In the genomic region with DNA sequence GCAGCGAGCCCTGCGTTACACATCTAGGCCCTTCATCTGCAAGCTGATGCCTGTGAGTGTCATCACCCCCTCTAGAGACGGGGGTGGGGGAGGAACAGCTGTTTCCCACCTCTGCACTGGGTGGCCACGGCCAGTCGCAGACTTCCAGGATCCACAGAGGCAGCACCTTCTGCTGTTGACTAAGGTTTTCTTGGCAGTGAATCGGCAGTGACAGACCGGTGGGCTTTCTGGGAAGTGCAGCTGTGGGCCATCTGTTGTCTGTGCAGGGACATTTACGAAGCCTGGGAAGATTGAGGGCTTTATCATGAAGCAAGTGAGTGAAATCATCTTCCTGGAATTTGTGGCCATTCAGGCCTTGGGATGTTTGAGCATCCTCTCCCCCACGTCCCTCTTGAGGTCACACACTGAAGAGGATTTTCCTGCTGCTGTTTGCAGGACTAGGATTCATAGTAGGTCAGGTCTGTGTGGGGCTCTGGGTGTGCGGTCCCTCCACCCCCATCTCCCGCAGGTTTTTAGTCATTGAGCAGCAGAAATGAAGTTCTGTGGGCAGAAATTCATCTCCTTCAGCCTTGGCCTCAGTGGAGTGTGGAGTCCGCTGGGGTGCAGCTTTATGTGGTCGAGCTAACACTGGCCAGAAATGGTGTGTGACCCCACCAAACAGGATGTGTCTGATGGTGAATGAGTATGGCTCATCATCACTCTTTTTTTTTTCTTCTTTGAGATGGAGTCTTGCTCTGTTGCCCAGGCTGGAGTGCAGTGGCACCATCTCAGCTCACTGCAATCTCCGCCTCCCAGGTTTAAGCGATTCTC, we compare ENCODE assay signal across 7 cellular contexts. TPM values are rescaled to one million over a fixed set of nuclear protein-coding genes. Genes with fewer than 3 reads are reported as not detected.
A peak's percentile ranks its signal among the peaks of the same experiment; 100 is the strongest.
DNase-seq lines count a peak whose midpoint lies in the region; ATAC-seq and TF ChIP-seq lines count a peak whose summit lies in the region.

No MANE protein-coding gene starts in this region.

- H3K36me3 ChIP-seq in OCI-LY7 (ENCODE audit: insufficient read depth, low read length) (peaks cover 41% of the 10 kb centered on the region), esophagus muscularis mucosa (peaks cover 0 to 29% (median 14%) of the 10 kb centered on the region in 4 donors), sigmoid colon (peaks cover 0 to 13% (median 9%) of the 10 kb centered on the region in 4 donors)

- no peak overlapping the region for H3K27ac ChIP-seq in OCI-LY7 (ENCODE audit: low read depth, low read length, poor library complexity, severe bottlenecking)
- peak overlapping the region in 2 of 4 donors; percentile 23 to 91 for H3K27ac ChIP-seq in esophagus muscularis mucosa (replicated peaks in 1 of 4)
- H3K27ac ChIP-seq in sigmoid colon: peak overlapping the region in 2 of 4 donors; percentile 52 to 58

- WGBS in esophagus muscularis mucosa: 39% methylated on average over 15 of the region's 15 CpGs
- WGBS in sigmoid colon, 2 donors: 77 to 78% methylated on average over 15 of the region's 15 CpGs

- H3K27me3 ChIP-seq in esophagus muscularis mucosa: no peaks in the 10 kb centered on the region
- no peaks in the 10 kb centered on the region for H3K27me3 ChIP-seq in sigmoid colon

- no peak for ATAC-seq in GM19328 (IDR thresholded peaks at IDR 0.05; ENCODE audit: unreplicated experiment)

- CTCF ChIA-PET in OCI-LY7 (lab: Charles Lee; ENCODE audit: unreplicated experiment): no interaction called here

- TF ChIP-seq CTCF in GM12873 (IDR thresholded peaks at IDR 0.05; ENCODE audit: insufficient read depth, low read depth, low read length, missing control alignments): peak; percentile 34
- peak; percentile 34; the same call in 1 of the 2 replicates for TF ChIP-seq CTCF in OCI-LY7 (conservative IDR thresholded peaks at IDR 0.05; ENCODE audit: low read length)
- TF ChIP-seq CTCF in esophagus muscularis mucosa (IDR thresholded peaks at IDR 0.05): no peak
- no peak for TF ChIP-seq CTCF in sigmoid colon (IDR thresholded peaks at IDR 0.05)

- intact Hi-C loops in OCI-LY7 (cut with micrococcal nuclease; ENCODE audit: unreplicated experiment) (no loop called here), esophagus muscularis mucosa (cut with DNase I) (no loop called here), sigmoid colon (cut with DNase I) (no loop called here)

- peak; percentile 66 for TF ChIP-seq EP300 in esophagus muscularis mucosa (IDR thresholded peaks at IDR 0.05)
- TF ChIP-seq EP300 in sigmoid colon (IDR thresholded peaks at IDR 0.05): no peak

- H3K79me2 ChIP-seq in OCI-LY7 (ENCODE audit: insufficient read depth, low read depth, low read length): peaks cover 46% of the 10 kb centered on the region

- BruUV-seq in OCI-LY7 (replicated peaks; lab: Mats Ljungman, UMichigan): no TSS peak

- H3K4me3 ChIP-seq in OCI-LY7 (ENCODE audit: low read depth, low read length, poor library complexity, severe bottlenecking) (no peak overlapping the region), esophagus muscularis mucosa (no peak overlapping the region), sigmoid colon (no peak overlapping the region)

- DNase-seq in OCI-LY7 (ENCODE audit: low spot score) (no peak), esophagus muscularis mucosa (ENCODE audit: extremely low spot score) (no peak), sigmoid colon (peak; percentile 83), NCI-H510A (lab: John Stamatoyannopoulos, UW) (no peak), NCI-H774 (lab: John Stamatoyannopoulos, UW) (no peak)

- H3K9me2 ChIP-seq in OCI-LY7 (ENCODE audit: insufficient read depth, low read length): no peaks in the 10 kb centered on the region

- peaks cover 36% of the 10 kb centered on the region for H3K4me1 ChIP-seq in OCI-LY7 (ENCODE audit: insufficient read depth, low read length, poor library complexity, severe bottlenecking)
- H3K4me1 ChIP-seq in esophagus muscularis mucosa: peaks cover 70 to 82% (median 75%) of the 10 kb centered on the region in 4 donors
- peaks cover 0 to 55% (median 44%) of the 10 kb centered on the region in 4 donors for H3K4me1 ChIP-seq in sigmoid colon

- no peak overlapping the region for H2AFZ ChIP-seq in OCI-LY7 (ENCODE audit: low read length)

- peaks cover 20% of the 10 kb centered on the region; the same call in 1 of the 2 replicates for H4K20me1 ChIP-seq in OCI-LY7 (ENCODE audit: insufficient read depth, low read length)

- POLR2A ChIA-PET in OCI-LY7 (lab: Charles Lee): interaction anchor here (0.7 kb wide), 1 partner anchor 11 kb away, joined by 3 read pairs; no protein-coding TSS in a partner anchor

- no peaks in the 10 kb centered on the region for H3K9me3 ChIP-seq in OCI-LY7 (ENCODE audit: low read length)
- H3K9me3 ChIP-seq in esophagus muscularis mucosa: no peaks in the 10 kb centered on the region
- no peaks in the 10 kb centered on the region for H3K9me3 ChIP-seq in sigmoid colon

- no peak overlapping the region for H3K4me2 ChIP-seq in OCI-LY7 (ENCODE audit: low read length)

- no peak for TF ChIP-seq POLR2A in esophagus muscularis mucosa (IDR thresholded peaks at IDR 0.05; ENCODE audit: low read depth)
- no peak for TF ChIP-seq POLR2A in sigmoid colon (IDR thresholded peaks at IDR 0.05)

RNA-seq across cellular contexts. Expression of a gene that starts 12.0 kb away (rescaled TPM):
- 59.6 and 67.3 TPM in 2 replicates for total RNA-seq in OCI-LY7 (2014; rRNA removed; shearing (Covaris generic))
- total RNA-seq in OCI-LY7 (2022): 61.3 and 68.2 TPM in 2 replicates
- 10 to 100 TPM; 30.7 to 45.9 (median 35.6) TPM for total RNA-seq in esophagus muscularis mucosa
- 10 to 100 TPM; 20.0 to 36.3 (median 29.0) TPM for total RNA-seq in sigmoid colon
- polyA plus RNA-seq in sigmoid colon: 10 to 100 TPM in 2 of 3 donors, 1 to 10 TPM in 1; 9.9 to 36.9 (median 16.8) TPM

RNA-seq across cellular contexts. Expression of a gene that starts 30.6 kb away (rescaled TPM):
- not detected in 2 replicates for total RNA-seq in OCI-LY7 (2014; rRNA removed; shearing (Covaris generic))
- total RNA-seq in OCI-LY7 (2022) (not detected in 2 replicates), esophagus muscularis mucosa (1,000 to 10,000 TPM in 1 of 4 donors, 10 to 100 TPM in 3; 12.5 to 1,139 (median 39.3) TPM), sigmoid colon (100 to 1,000 TPM in 2 of 4 donors, 10 to 100 TPM in 2; 10.3 to 499 (median 82.9) TPM)
- 10 to 100 TPM; 11.1 to 64.5 (median 28.2) TPM for polyA plus RNA-seq in sigmoid colon

Comparison
In these comparisons a context has a peak if more than half of its experiments do, and no peak if none do; other contexts are left out.
1. CTCF ChIP-seq: peak in GM12873 (single experiment) and OCI-LY7 (single experiment); none in esophagus muscularis mucosa (0 of 3) and sigmoid colon (0 of 4).
2. RNA of a gene that starts 30.6 kb away (total RNA-seq): 10.3 to 499 TPM in sigmoid colon and 12.5 to 1,139 TPM in esophagus muscularis mucosa; not detected in OCI-LY7; every median in the first group is over 10 times any median in the second.